In the genomic region with DNA sequence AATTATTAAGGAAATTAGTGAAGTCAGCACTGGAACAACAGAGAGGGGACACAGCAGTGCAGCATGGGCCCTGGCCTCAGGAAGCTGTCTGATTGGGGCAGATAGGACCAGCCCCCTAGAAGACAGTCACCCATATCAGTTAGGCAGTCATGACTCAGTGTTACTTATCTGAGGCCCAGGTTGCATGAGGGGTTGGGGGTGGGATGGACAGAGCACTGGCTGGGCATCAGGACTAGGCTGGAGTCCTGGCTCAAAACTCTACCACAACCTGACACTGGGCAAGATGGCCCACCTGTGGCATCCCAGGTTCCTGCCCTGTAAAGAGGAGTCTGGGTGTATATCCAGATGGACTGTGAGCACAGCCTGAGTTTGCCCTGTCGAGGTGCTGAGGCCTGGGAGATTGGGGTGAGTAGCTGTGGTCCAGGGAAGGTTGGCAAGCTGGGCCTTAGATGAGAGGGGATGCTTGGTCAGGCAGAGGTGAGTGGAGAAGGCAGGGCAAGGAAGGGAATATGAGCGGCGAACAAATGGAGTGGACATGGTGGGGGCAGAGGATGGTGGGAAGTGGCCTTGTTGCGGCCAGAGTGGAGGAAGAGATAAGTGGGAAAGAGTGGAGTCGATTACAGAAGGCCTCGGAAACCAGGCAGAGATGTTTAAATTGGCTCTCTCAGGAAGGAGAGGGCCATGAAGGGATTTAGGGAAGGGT, we compare ENCODE assay signal across 13 cellular contexts. TPM values are rescaled to one million over a fixed set of nuclear protein-coding genes. Genes with fewer than 3 reads are reported as not detected.
DNase-seq lines count a peak whose midpoint lies in the region; ATAC-seq, FAIRE-seq and TF ChIP-seq lines count a peak whose summit lies in the region.
"Had no signal": no experiment of that assay in that cellular context is flagged by ENCODE, and none has a peak within 500 bp of the region (broad histone marks: within the 10 kb centered on the region; RNA-seq: fewer than 3 reads in every experiment).

No MANE protein-coding gene starts in this region.

- no peak overlapping the region for H3K4me3 ChIP-seq in RWPE2 (ENCODE audit: severe bottlenecking)
- H3K4me3 ChIP-seq in H1 (ENCODE audit: extremely low read depth in 1 of 4, insufficient read depth in 2 of 4, low read depth in 3 of 4, low read length in 4 of 4), result no peak overlapping the region
- no peak overlapping the region for H3K4me3 ChIP-seq in parathyroid adenoma (ENCODE audit: low read depth, low read length)
- H3K4me3 ChIP-seq in A673 (ENCODE audit: low read depth, low read length, poor library complexity, severe bottlenecking), result no peak overlapping the region
- H3K4me3 ChIP-seq: uterus had no signal

- H3K23ac ChIP-seq in H1 (ENCODE audit: insufficient read length), result no peak overlapping the region

- H3K14ac ChIP-seq in H1 (ENCODE audit: insufficient read length), result no peak overlapping the region

- peaks cover 4 to 11% of the 10 kb centered on the region in 2 experiments for H4K20me1 ChIP-seq in H1 (replicated peaks in 1 of 2; ENCODE audit: control insufficient read depth in 1 of 2, insufficient read depth in 2 of 2, low read length in 2 of 2)

- no peak for TF ChIP-seq EP300 in H1 (IDR thresholded peaks at IDR 0.05; ENCODE audit: borderline replicate concordance in 1 of 2, low read depth in 2 of 2, low read length in 2 of 2)

- 0 out of 2 replicates have a peak, but pooled peaks cover 5% of the 10 kb centered on the region for H3K79me1 ChIP-seq in H1 (ENCODE audit: low read depth, low read length)

- H4K5ac ChIP-seq in H1 (ENCODE audit: insufficient read length, low read depth, low read length), result no peak overlapping the region

- peak overlapping the region; percentile 25 for H3K4ac ChIP-seq in H1 (replicated peaks; ENCODE audit: insufficient read length, low read depth, low read length)

- intact Hi-C loops in A673 (cut with micrococcal nuclease; ENCODE audit: unreplicated experiment), result no loop called here

- no peak overlapping the region for H3K4me2 ChIP-seq in H1 (ENCODE audit: insufficient read depth in 1 of 2, low read depth in 2 of 2, low read length in 2 of 2)
- H3K4me2 ChIP-seq in parathyroid adenoma (ENCODE audit: low read length), result no peak overlapping the region

- H3K27me3 ChIP-seq in RWPE2 (ENCODE audit: insufficient read depth, poor library complexity, severe bottlenecking) (no peaks in the 10 kb centered on the region), H1 (replicated peaks in 1 of 4; ENCODE audit: control insufficient read depth in 3 of 4, extremely low read depth in 1 of 4, insufficient read depth in 3 of 4, low read length in 3 of 4) (no peaks in the 10 kb centered on the region), parathyroid adenoma (ENCODE audit: control insufficient read depth, insufficient read depth, low read length) (no peaks in the 10 kb centered on the region), A673 (replicated peaks; ENCODE audit: insufficient read depth, low read depth, low read length, poor library complexity) (no peaks in the 10 kb centered on the region)
- H3K27me3 ChIP-seq: uterus had no signal

- H2BK12ac ChIP-seq in H1 (ENCODE audit: low read depth, low read length), result peak overlapping the region; percentile 93; the same call in 1 of the 2 replicates

- H2BK120ac ChIP-seq in H1 (replicated peaks; ENCODE audit: low read depth, low read length), result no peak overlapping the region

- H4K8ac ChIP-seq in H1 (ENCODE audit: extremely low read depth, insufficient read depth, low read length), result no peak overlapping the region

- H3K4me1 ChIP-seq in RWPE2 (ENCODE audit: insufficient read depth, poor library complexity, severe bottlenecking), result peaks cover 26% of the 10 kb centered on the region
- peaks cover 17 to 31% (median 18%) of the 10 kb centered on the region in 4 experiments for H3K4me1 ChIP-seq in H1 (replicated peaks in 1 of 4; ENCODE audit: control insufficient read depth in 3 of 4, insufficient read depth in 4 of 4, low read length in 3 of 4)
- peaks cover 5% of the 10 kb centered on the region for H3K4me1 ChIP-seq in parathyroid adenoma
- H3K4me1 ChIP-seq in A673 (ENCODE audit: insufficient read depth, low read length, poor library complexity, severe bottlenecking), result peaks cover 13% of the 10 kb centered on the region
- H3K4me1 ChIP-seq: uterus had no signal

- ATAC-seq in RWPE2 (ENCODE audit: low read depth), result no peak
- ATAC-seq in GM19452 (IDR thresholded peaks at IDR 0.05; ENCODE audit: unreplicated experiment), result no peak

- TF ChIP-seq RAD21 in H1 (IDR thresholded peaks at IDR 0.05 in 1 of 2, conservative IDR thresholded peaks at IDR 0.05 in 1 of 2; ENCODE audit: low read depth in 2 of 2, low read length in 2 of 2), result no peak

- H2AFZ ChIP-seq in H1 (ENCODE audit: low read length) (no peak overlapping the region), parathyroid adenoma (peak overlapping the region; percentile 97)

- 96% methylated on average over 6 of the region's 6 CpGs; no CpG with 5 or more reads in 1 of the 2 experiments for WGBS in H1 (ENCODE audit: extremely low coverage in 1 of 2, insufficient coverage in 1 of 2, insufficient read length in 1 of 2, insufficient replicate concordance in 2 of 2, low coverage in 1 of 2, low lambda C conversion rate in 2 of 2, missing lambda C conversion rate in 1 of 2), 2 experiments

- POLR2A ChIA-PET in H1 (lab: Charles Lee; ENCODE audit: partially characterized antibody) (interaction anchor here (1.8 kb wide), 1 partner anchor 17 kb away, joined by 7 read pairs; no protein-coding TSS in a partner anchor), A673 (lab: Charles Lee; ENCODE audit: low non-redundant PET) (no interaction called here)

- H3K56ac ChIP-seq in H1 (replicated peaks; ENCODE audit: insufficient read length, low read depth, low read length), result no peak overlapping the region

- H4K91ac ChIP-seq in H1 (replicated peaks; ENCODE audit: insufficient read length, low read length), result peak overlapping the region; percentile 93

- no peak for FAIRE-seq in H1 (lab: Jason Lieb, UNC)

- 0 out of 2 replicates have a peak overlapping the region, but pooled peaks have one; percentile 54 for H3K18ac ChIP-seq in H1 (ENCODE audit: extremely low read depth, low read length)

- H3K36me3 ChIP-seq in RWPE2 (ENCODE audit: low read depth) (peaks cover under 1% of the 10 kb centered on the region; the same call in 1 of the 2 replicates), H1 (ENCODE audit: control insufficient read depth in 2 of 4, insufficient read depth in 4 of 4, low read length in 3 of 4) (no peaks in the 10 kb centered on the region), parathyroid adenoma (ENCODE audit: control insufficient read depth, insufficient read depth, low read length) (no peaks in the 10 kb centered on the region), A673 (ENCODE audit: insufficient read depth, low read length, poor library complexity, severe bottlenecking) (no peaks in the 10 kb centered on the region)
- H3K36me3 ChIP-seq: uterus had no signal

- peak; percentile 33 for DNase-seq in activated CD4-positive, alpha-beta T cell treated with anti-CD3 and anti-CD28 coated beads for 48 hours
- DNase-seq in activated CD4-positive, alpha-beta T cell treated with anti-CD3 and anti-CD28 coated beads for 1 hour, result no peak
- DNase-seq in RWPE2 (ENCODE audit: low spot score) (no peak), H1 (ENCODE audit: low read depth in 1 of 2, low spot score in 2 of 2) (no peak), A673 (ENCODE audit: low spot score) (no peak), NCI-H345 treated with DMSO at 0.1 percent for 48 hours (lab: John Stamatoyannopoulos, UW; ENCODE audit: unreplicated experiment) (no peak)
- DNase-seq: DMS79 treated with DMSO at 0.1 percent for 48 hours, kidney glomerular epithelial cell, NCI-H2107 had no signal

- peaks cover 9% of the 10 kb centered on the region for H3K23me2 ChIP-seq in H1 (ENCODE audit: low read depth, low read length)

- no peaks in the 10 kb centered on the region for H3K9me3 ChIP-seq in RWPE2 (ENCODE audit: severe bottlenecking)
- H3K9me3 ChIP-seq in H1 (ENCODE audit: insufficient read depth in 2 of 2, low read depth in 1 of 2, low read length in 1 of 2), result no peaks in the 10 kb centered on the region
- H3K9me3 ChIP-seq in parathyroid adenoma (ENCODE audit: control insufficient read depth, low read length), result no peaks in the 10 kb centered on the region
- H3K9me3 ChIP-seq in A673 (ENCODE audit: low read depth, low read length, poor library complexity, severe bottlenecking), result no peaks in the 10 kb centered on the region
- H3K9me3 ChIP-seq: uterus had no signal

- H3K27ac ChIP-seq in RWPE2 (ENCODE audit: poor library complexity, severe bottlenecking) (peak overlapping the region; percentile 84), H1 (ENCODE audit: low read depth, low read length) (no peak overlapping the region), parathyroid adenoma (no peak overlapping the region), A673 (ENCODE audit: low read depth, low read length, poor library complexity, severe bottlenecking) (no peak overlapping the region)
- H3K27ac ChIP-seq: HL-60 had no signal

- peak overlapping the region; percentile 72 for H2BK5ac ChIP-seq in H1 (ENCODE audit: low read depth, low read length)

- TF ChIP-seq POLR2A in H1 (IDR thresholded peaks at IDR 0.05; ENCODE audit: control extremely low read depth in 1 of 2, low read depth in 2 of 2, low read length in 2 of 2), result no peak

- TF ChIP-seq CTCF in RWPE2 (IDR thresholded peaks at IDR 0.05; ENCODE audit: poor library complexity, severe bottlenecking), result no peak
- TF ChIP-seq CTCF in H1 (IDR thresholded peaks at IDR 0.05; ENCODE audit: control extremely low read depth in 1 of 3, insufficient read depth in 1 of 3, low read depth in 1 of 3, low read length in 3 of 3), result no peak
- TF ChIP-seq CTCF in parathyroid adenoma (IDR thresholded peaks at IDR 0.05), result no peak
- TF ChIP-seq CTCF in A673 (conservative IDR thresholded peaks at IDR 0.05; ENCODE audit: low read depth, low read length), result no peak

- CTCF ChIA-PET in H1 (lab: Charles Lee; ENCODE audit: partially characterized antibody) (interaction anchor here (0.8 to 2.5 kb wide), 6 partner anchors 9 to 75 kb away, joined by 3 to 5 read pairs (median 3); no protein-coding TSS in a partner anchor), A673 (lab: Charles Lee) (no interaction called here)

- peaks cover 16 to 19% of the 10 kb centered on the region in 2 experiments for H3K79me2 ChIP-seq in H1 (ENCODE audit: control insufficient read depth in 1 of 2, insufficient read depth in 2 of 2, low read length in 2 of 2)
- H3K79me2 ChIP-seq in parathyroid adenoma, result peaks cover 19% of the 10 kb centered on the region

- peak overlapping the region; percentile 92; the same call in 1 of the 2 replicates for H2BK20ac ChIP-seq in H1 (ENCODE audit: low read length)

- no TSS peak for BruUV-seq in A673 (replicated peaks; lab: Mats Ljungman, UMichigan)

- H3K9ac ChIP-seq in H1 (replicated peaks in 1 of 4; ENCODE audit: extremely low read depth in 1 of 4, low read depth in 3 of 4, low read length in 3 of 4) (no peak overlapping the region), parathyroid adenoma (no peak overlapping the region)

- peak overlapping the region; percentile 42; the same call in 1 of the 2 replicates for H2AK5ac ChIP-seq in H1 (ENCODE audit: low read depth, low read length)

- H2BK15ac ChIP-seq in H1 (ENCODE audit: low read length), result peak overlapping the region; percentile 98; the same call in 1 of the 2 replicates

RNA-seq across cellular contexts. Expression of a gene that starts 37.5 kb away (rescaled TPM):
- 237 and 247 TPM in 2 replicates for total RNA-seq in H1 (2021; fragmentation: NEBNext Ultra II Directional; extraction: Animal tissue kit (Norgen Biotek cat#: 25700))
- polyA plus RNA-seq in H1 (2011; rRNA removed), result 55.8 and 91.2 TPM in 2 replicates
- polyA plus RNA-seq in H1 (2011; cell fraction: cytosol; rRNA removed), result 99.9 TPM
- 110 TPM for polyA plus RNA-seq in H1 (2011; cell fraction: nucleus; rRNA removed)
- polyA plus RNA-seq in H1 (2012, experiment 1 of 2), result 178 to 213 TPM (median 203 TPM) in 4 replicates
- 65.2 TPM for polyA plus RNA-seq in H1 (2012, experiment 2 of 2)
- 115 TPM for polyA plus RNA-seq in H1 (2013, experiment 1 of 2)
- polyA plus RNA-seq in H1 (2013, experiment 2 of 2), result 110 TPM
- 135 and 144 TPM in 2 replicates for polyA minus RNA-seq in H1 (2011; rRNA and poly(A)+ RNA removed)
- polyA minus RNA-seq in H1 (2011; cell fraction: cytosol; rRNA and poly(A)+ RNA removed), result 76.1 TPM
- 44.9 TPM for polyA minus RNA-seq in H1 (2011; cell fraction: nucleus; rRNA and poly(A)+ RNA removed)
- total RNA-seq in A673 (2021), result 106 and 107 TPM in 2 replicates
